Comparison of ENCODE assay signal across 21 cellular contexts in the genomic region with DNA sequence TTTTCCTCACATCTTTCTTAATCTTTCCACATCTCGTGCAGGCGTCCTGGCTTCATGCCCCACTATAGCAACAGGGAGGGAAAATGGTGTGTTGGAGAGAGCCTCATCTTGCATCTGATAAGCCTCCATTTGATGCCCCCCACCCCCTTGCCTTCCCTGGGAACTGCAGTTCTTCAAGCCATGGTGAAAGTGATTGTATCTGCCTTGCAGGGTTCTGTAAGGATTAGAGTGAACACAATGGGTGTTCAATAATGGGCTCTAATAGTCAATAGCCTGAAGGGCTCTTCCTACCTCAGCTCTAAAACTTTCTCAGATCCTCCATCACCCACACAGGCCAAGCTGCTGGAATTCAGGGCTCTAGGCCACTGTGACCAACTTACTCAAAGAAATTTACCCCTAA.
DNase-seq lines count a peak whose midpoint lies in the region; ATAC-seq and TF ChIP-seq lines count a peak whose summit lies in the region.
"Had no signal": no experiment of that assay in that cellular context is flagged by ENCODE, and none has a peak within 500 bp of the region (broad histone marks: within the 10 kb centered on the region; RNA-seq: fewer than 3 reads in every experiment).

No MANE protein-coding gene starts in this region.

- TF ChIP-seq EP300 in esophagus muscularis mucosa (IDR thresholded peaks at IDR 0.05): no peak

- no peak overlapping the region for H3K4me3 Mint-ChIP-seq in neural crest cell
- H3K4me3 Mint-ChIP-seq in osteocyte (ENCODE audit: unreplicated experiment): no peak overlapping the region
- H3K4me3 Mint-ChIP-seq: B cell; CD4-positive, CD25-positive, alpha-beta regulatory T cell; CD8-positive, alpha-beta T cell; HFFc6 had no signal

- WGBS in esophagus muscularis mucosa: 84% methylated on average over 2 of the region's 2 CpGs

- peak; percentile 77 for DNase-seq in ELF-1 (ENCODE audit: low read depth, low spot score)
- peak; percentile 74 for DNase-seq in esophagus muscularis mucosa (ENCODE audit: extremely low spot score)
- DNase-seq in neural crest cell (ENCODE audit: low read depth, low spot score): no peak
- peak; percentile 27 for DNase-seq in osteocyte (ENCODE audit: extremely low spot score, unreplicated experiment)
- DNase-seq in cerebellar nuclear complex (lab: John Stamatoyannopoulos, UW): no peak
- no peak for DNase-seq in SW480 (ENCODE audit: low spot score)
- DNase-seq: Caco-2; CD4-positive, CD25-positive, alpha-beta regulatory T cell; CD8-positive, alpha-beta T cell; DMS153; DND-41; GDM1; GOT3; HFFc6 had no signal

- peaks cover 53% of the 10 kb centered on the region for H3K4me1 Mint-ChIP-seq in neural crest cell
- H3K4me1 Mint-ChIP-seq in osteocyte (ENCODE audit: unreplicated experiment): no peaks in the 10 kb centered on the region

- no peaks in the 10 kb centered on the region for H3K9me3 ChIP-seq in esophagus muscularis mucosa
- H3K9me3 ChIP-seq: Caco-2 had no signal

- no peak for TF ChIP-seq POLR2A in esophagus muscularis mucosa (IDR thresholded peaks at IDR 0.05; ENCODE audit: low read depth)

- H3K27ac ChIP-seq in esophagus muscularis mucosa (replicated peaks in 1 of 4): no peak overlapping the region
- H3K27ac ChIP-seq: 22Rv1, BLaER1, C4-2B had no signal

- peak overlapping the region; percentile 1 for H3K27ac Mint-ChIP-seq in neural crest cell (ENCODE audit: unreplicated experiment)
- H3K27ac Mint-ChIP-seq in osteocyte (ENCODE audit: unreplicated experiment): no peak overlapping the region
- H3K27ac Mint-ChIP-seq: B cell; CD8-positive, alpha-beta T cell; HFFc6 had no signal

- no peak for ATAC-seq in GM19452 (IDR thresholded peaks at IDR 0.05; ENCODE audit: unreplicated experiment)
- ATAC-seq: CD8-positive, alpha-beta T cell had no signal

- TF ChIP-seq CTCF in esophagus muscularis mucosa (IDR thresholded peaks at IDR 0.05): no peak
- no peak for TF ChIP-seq CTCF in neural crest cell (conservative IDR thresholded peaks at IDR 0.05)
- TF ChIP-seq CTCF in osteocyte (IDR thresholded peaks at IDR 0.05): no peak

- peaks cover 3% of the 10 kb centered on the region for H3K36me3 Mint-ChIP-seq in neural crest cell (ENCODE audit: low read depth)
- H3K36me3 Mint-ChIP-seq in osteocyte (ENCODE audit: unreplicated experiment): no peaks in the 10 kb centered on the region
- H3K36me3 Mint-ChIP-seq: CD4-positive, CD25-positive, alpha-beta regulatory T cell; CD8-positive, alpha-beta T cell had no signal

- no peaks in the 10 kb centered on the region for H3K27me3 ChIP-seq in esophagus muscularis mucosa
- H3K27me3 ChIP-seq: BLaER1 had no signal

- intact Hi-C loops in esophagus muscularis mucosa (cut with DNase I): no loop called here

- H3K27me3 Mint-ChIP-seq in neural crest cell (ENCODE audit: low read depth): no peaks in the 10 kb centered on the region
- H3K27me3 Mint-ChIP-seq in osteocyte (ENCODE audit: unreplicated experiment): no peaks in the 10 kb centered on the region
- H3K27me3 Mint-ChIP-seq: B cell had no signal

- H3K4me3 ChIP-seq in esophagus muscularis mucosa: no peak overlapping the region
- H3K4me3 ChIP-seq: BLaER1, GM12878, HAP-1 had no signal

- no peaks in the 10 kb centered on the region for H3K4me1 ChIP-seq in esophagus muscularis mucosa
- H3K4me1 ChIP-seq: Caco-2 had no signal

- H3K9me3 Mint-ChIP-seq in neural crest cell: peaks cover 2% of the 10 kb centered on the region
- no peaks in the 10 kb centered on the region for H3K9me3 Mint-ChIP-seq in osteocyte (ENCODE audit: unreplicated experiment)
- H3K9me3 Mint-ChIP-seq: CD8-positive, alpha-beta T cell; HFFc6 had no signal

- no peaks in the 10 kb centered on the region for H3K36me3 ChIP-seq in esophagus muscularis mucosa
- H3K36me3 ChIP-seq: BLaER1, HAP-1 had no signal

Comparison
In these comparisons a context has a peak if more than half of its experiments do, and no peak if none do; other contexts are left out.
1. DNase-seq: peak in ELF-1 (single experiment), esophagus muscularis mucosa (single experiment) and osteocyte (single experiment); none in neural crest cell (single experiment), cerebellar nuclear complex (0 of 2) and SW480 (single experiment).